9 cellular contexts compared by ENCODE assay signal in genomic region chr9:121692606-121693505, GRCh38. TPM values are rescaled to one million over a fixed set of nuclear protein-coding genes. Genes with fewer than 3 reads are reported as not detected.
DNase-seq lines count a peak whose midpoint lies in the region; ATAC-seq and TF ChIP-seq lines count a peak whose summit lies in the region.
"Had no signal": no experiment of that assay in that cellular context is flagged by ENCODE, and none has a peak within 500 bp of the region (broad histone marks: within the 10 kb centered on the region; RNA-seq: fewer than 3 reads in every experiment).

No MANE protein-coding gene starts in this region.

- no peak overlapping the region for H3K4me3 ChIP-seq in mucosa of descending colon

- intact Hi-C loops in mucosa of descending colon (cut with DNase I, micrococcal nuclease) = loop anchor here in 1 of 2 donors (10.0 kb wide), 1 partner anchor 138 kb away; no protein-coding TSS in a partner anchor

- no peak for TF ChIP-seq CTCF in mucosa of descending colon (IDR thresholded peaks at IDR 0.05)

- H3K36me3 ChIP-seq in mucosa of descending colon (ENCODE audit: low read depth) = no peaks in the 10 kb centered on the region
- H3K36me3 ChIP-seq: neutrophil had no signal

- peak; percentile 70 for DNase-seq in AG08396 (ENCODE audit: low spot score)
- peak; percentile 44 for DNase-seq in MV-4-11 (lab: John Stamatoyannopoulos, UW)
- peak; percentile 68 for DNase-seq in ecto neural progenitor cell (ENCODE audit: low spot score)
- DNase-seq in mucosa of descending colon = no peak
- DNase-seq in activated effector memory CD4-positive, alpha-beta T cell treated with Interleukin-2 at 50 U/mL for 16 hours = no peak
- DNase-seq in activated CD4-positive, alpha-beta T cell treated with anti-CD3 and anti-CD28 coated beads for 48 hours = no peak
- no peak for DNase-seq in NCI-H2029 (lab: John Stamatoyannopoulos, UW)

- no peaks in the 10 kb centered on the region for H3K9me3 ChIP-seq in mucosa of descending colon
- H3K9me3 ChIP-seq: neutrophil had no signal

- ATAC-seq in mucosa of descending colon (peak; percentile 39), HG02840 (IDR thresholded peaks at IDR 0.05; ENCODE audit: low FRiP score, unreplicated experiment) (no peak)

- peaks cover 15% of the 10 kb centered on the region for H3K4me1 ChIP-seq in mucosa of descending colon (ENCODE audit: low read depth)

RNA-seq across cellular contexts. Expression of gene DAB2IP, which starts 41.4 kb away (rescaled TPM):
- total RNA-seq in mucosa of descending colon = 100 to 1,000 TPM; 109 to 157 (median 111) TPM

Comparison
In these comparisons a context has a peak if more than half of its experiments do, and no peak if none do; other contexts are left out.
1. DNase-seq: peak in AG08396 (single experiment), MV-4-11 (single experiment) and ecto neural progenitor cell (single experiment); none in mucosa of descending colon (0 of 3), activated effector memory CD4-positive, alpha-beta T cell treated with Interleukin-2 at 50 U/mL for 16 hours (single experiment), activated CD4-positive, alpha-beta T cell treated with anti-CD3 and anti-CD28 coated beads for 48 hours (single experiment) and NCI-H2029 (single experiment).